Comparison of ENCODE assay signal across 12 cellular contexts in genomic region chr21:42093991-42094417, GRCh38. TPM values are rescaled to one million over a fixed set of nuclear protein-coding genes. Genes with fewer than 3 reads are reported as not detected.
DNase-seq lines count a peak whose midpoint lies in the region; ATAC-seq and TF ChIP-seq lines count a peak whose summit lies in the region.
"Had no signal": no experiment of that assay in that cellular context is flagged by ENCODE, and none has a peak within 500 bp of the region (broad histone marks: within the 10 kb centered on the region; RNA-seq: fewer than 3 reads in every experiment).

No MANE protein-coding gene starts in this region.

- 5% methylated on average over 10 of the region's 15 CpGs for WGBS in mammary epithelial cell (ENCODE audit: low coverage, missing lambda C conversion rate)
- 83 to 86% (median 84%) methylated on average over 15 of the region's 15 CpGs for WGBS in ovary, 3 donors

- H3K9me3 ChIP-seq in mammary epithelial cell (replicated peaks; ENCODE audit: insufficient read depth, low read length): no peaks in the 10 kb centered on the region
- H3K9me3 ChIP-seq in ovary: peaks cover 0 to 8% of the 10 kb centered on the region in 2 donors

- TF ChIP-seq CTCF in mammary epithelial cell (conservative IDR thresholded peaks at IDR 0.05 in 1 of 2, IDR thresholded peaks at IDR 0.05 in 1 of 2; ENCODE audit: extremely low read depth in 1 of 2, insufficient read depth in 1 of 2, low read depth in 1 of 2, low read length in 2 of 2) (no peak), ovary (IDR thresholded peaks at IDR 0.05) (no peak)

- peak; percentile 69 for ATAC-seq in left lobe of liver
- no peak for ATAC-seq in GM18517 (IDR thresholded peaks at IDR 0.05; ENCODE audit: unreplicated experiment)
- ATAC-seq in HG03135 (IDR thresholded peaks at IDR 0.05; ENCODE audit: unreplicated experiment): no peak
- ATAC-seq: naive thymus-derived CD8-positive, alpha-beta T cell had no signal

- H3K9ac ChIP-seq in mammary epithelial cell (ENCODE audit: insufficient read depth, low read length): peak overlapping the region; percentile 38

- BruUV-seq in mammary epithelial cell (replicated peaks; lab: Mats Ljungman, UMichigan): no TSS peak

- no peaks in the 10 kb centered on the region for H3K27me3 ChIP-seq in mammary epithelial cell (ENCODE audit: insufficient read depth, low read length)
- no peaks in the 10 kb centered on the region for H3K27me3 ChIP-seq in ovary

- CTCF ChIA-PET in mammary epithelial cell (lab: Charles Lee; ENCODE audit: low non-redundant PET): interaction anchor here (0.5 kb wide), 1 partner anchor 645 kb away, joined by 3 read pairs; no protein-coding TSS in a partner anchor

- H3K4me2 ChIP-seq in mammary epithelial cell (ENCODE audit: insufficient read depth, low read depth, low read length): peak overlapping the region; percentile 31

- dilution Hi-C loops in mammary epithelial cell (cut with HindIII; ENCODE audit: low sequenced_read_pairs): no loop called here

- DNase-seq in AG08395 (ENCODE audit: low spot score): peak; percentile 91
- DNase-seq in M059J (ENCODE audit: low read depth): peak; percentile 98
- peak; percentile 90 for DNase-seq in mammary epithelial cell
- DNase-seq in left lobe of liver (ENCODE audit: low spot score): no peak
- DNase-seq in ovary: no peak
- DNase-seq in activated effector memory CD4-positive, alpha-beta T cell treated with Interleukin-2 at 50 U/mL for 16 hours: no peak
- DNase-seq: activated CD8-positive, alpha-beta memory T cell treated with anti-CD3 and anti-CD28 coated beads, Interleukin-2, amount 50 U/mL, for 48 hours; COR-L47; naive thymus-derived CD8-positive, alpha-beta T cell; RPMI8226 had no signal

- H3K27ac ChIP-seq in mammary epithelial cell (ENCODE audit: insufficient read depth, low read depth, low read length) (peak overlapping the region; percentile 43), ovary (no peak overlapping the region)

- TF ChIP-seq POLR2A in ovary (IDR thresholded peaks at IDR 0.05): no peak

- H3K4me1 ChIP-seq in mammary epithelial cell (ENCODE audit: insufficient read depth, low read length) (peaks cover 17% of the 10 kb centered on the region), ovary (ENCODE audit: insufficient read depth) (peaks cover under 1% of the 10 kb centered on the region)

- H3K4me3 ChIP-seq in mammary epithelial cell (replicated peaks in 1 of 3; ENCODE audit: insufficient read depth in 1 of 3, low read depth in 2 of 3, low read length in 3 of 3) (no peak overlapping the region), ovary (no peak overlapping the region)

- no peak for TF ChIP-seq EP300 in ovary (IDR thresholded peaks at IDR 0.05)

- H2AFZ ChIP-seq in mammary epithelial cell (ENCODE audit: low read depth, low read length): peak overlapping the region; percentile 56

- H3K36me3 ChIP-seq in mammary epithelial cell (ENCODE audit: insufficient read depth, low read length): no peaks in the 10 kb centered on the region
- H3K36me3 ChIP-seq in ovary: no peaks in the 10 kb centered on the region

- in situ Hi-C loops in mammary epithelial cell (cut with MboI; ENCODE audit: low sequenced_read_pairs in 2 of 2): loop anchor here in 1 of 2 donors (10.0 kb wide), 1 partner anchor 149 kb away; no protein-coding TSS in a partner anchor

- H3K79me2 ChIP-seq in mammary epithelial cell (ENCODE audit: insufficient read depth, low read length): no peaks in the 10 kb centered on the region

- no peaks in the 10 kb centered on the region for H4K20me1 ChIP-seq in mammary epithelial cell (ENCODE audit: insufficient read depth, low read length)

- intact Hi-C loops in mammary epithelial cell (cut with micrococcal nuclease) (no loop called here), ovary (cut with DNase I) (no loop called here)

RNA-seq across cellular contexts. Expression of gene UMODL1, which starts 22.9 kb away (rescaled TPM):
- total RNA-seq in M059J (2014; rRNA removed; shearing (Covaris generic)): not detected in 2 replicates
- total RNA-seq in mammary epithelial cell (under 1 TPM in 1 of 2 donors, not detected in 1; under 0.01 TPM), left lobe of liver (0.18 TPM), ovary (1 to 10 TPM in 1 of 7 donors, under 1 TPM in 2, not detected in 4; 0.22 to 2.2 (median 0.26) TPM)
- polyA plus RNA-seq in mammary epithelial cell (not detected), ovary (under 1 TPM in 1 of 2 donors, not detected in 1; 0.01 TPM)
- polyA minus RNA-seq in mammary epithelial cell: not detected

Comparison
In these comparisons a context has a peak if more than half of its experiments do, and no peak if none do; other contexts are left out.
1. DNase-seq: peak in AG08395 (single experiment), M059J (single experiment) and mammary epithelial cell (single experiment); none in left lobe of liver (single experiment), ovary (0 of 5) and activated effector memory CD4-positive, alpha-beta T cell treated with Interleukin-2 at 50 U/mL for 16 hours (single experiment).